In the genomic region with DNA sequence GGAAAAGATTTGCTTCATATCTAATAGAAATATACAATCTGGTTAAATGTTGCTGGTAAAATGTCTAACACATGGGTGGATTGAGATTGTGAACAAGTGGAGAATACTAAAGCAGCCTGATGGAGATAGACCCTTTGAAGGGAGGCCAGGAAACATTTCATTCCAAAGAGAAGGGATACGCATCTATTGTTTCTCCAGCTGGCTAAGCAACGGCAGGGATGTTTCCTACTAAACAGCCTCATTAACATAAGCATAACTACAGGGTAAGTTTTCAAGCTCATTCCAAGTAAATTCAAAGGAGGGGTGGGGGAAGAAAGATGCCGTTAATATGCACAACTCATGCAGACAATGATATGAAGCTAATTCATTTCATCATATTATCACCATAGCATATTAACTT, we compare ENCODE assay signal across 28 cellular contexts.
"Had no signal": no experiment of that assay in that cellular context is flagged by ENCODE, and none has a peak within 500 bp of the region (broad histone marks: within the 10 kb centered on the region; RNA-seq: fewer than 3 reads in every experiment).

No MANE protein-coding gene starts in this region.

- H3K9me3 ChIP-seq: left lung, mucosa of descending colon, pancreas, prostate gland, stomach, testis, thyroid gland, transverse colon, upper lobe of left lung, vagina had no signal

- FAIRE-seq: keratinocyte, pancreas had no signal

- H3K27me3 ChIP-seq: hepatocyte, left lung, pancreas, stomach, testis, thyroid gland, transverse colon, upper lobe of left lung, vagina had no signal

- H3K27ac ChIP-seq: hepatocyte, left lung, pancreas, prostate gland, skin epidermis, stomach, testis, thyroid gland, transverse colon, upper lobe of left lung, vagina had no signal

- H2AFZ ChIP-seq: hepatocyte had no signal

- H3K79me2 ChIP-seq: hepatocyte had no signal

- H3K4me2 ChIP-seq: hepatocyte had no signal

- H3K4me1 ChIP-seq: left lung, pancreas, prostate gland, stomach, testis, thyroid gland, transverse colon, upper lobe of left lung, vagina had no signal

- DNase-seq: kidney glomerular epithelial cell; left cardiac atrium; left lung; midbrain; mucosa of descending colon; naive thymus-derived CD4-positive, alpha-beta T cell; nucleus accumbens; pancreas; posterior cingulate gyrus; right cardiac atrium; stimulated activated CD4-positive, alpha-beta T cell treated with anti-CD3 and anti-CD28 coated beads, Interleukin-12 subunit alpha, Interleukin-12 subunit beta, amount 100 ng/mL, for 4 hours; stimulated activated CD4-positive, alpha-beta T cell treated with anti-CD3 and anti-CD28 coated beads, Interleukin-15, amount 100 ng/mL, for 24 hours; stimulated activated CD4-positive, alpha-beta T cell treated with anti-CD3 and anti-CD28 coated beads, Interleukin-2, amount 100 ng/mL, for 24 hours; stimulated activated CD4-positive, alpha-beta T cell treated with anti-CD3 and anti-CD28 coated beads, Interleukin-4, amount 100 ng/mL, for 1 hour; stimulated activated naive B cell treated with anti-CD40 and anti-IgM and Interleukin-4, amounts not matched to agents 10 μg/mL and 1 μg/mL and 100 μg/mL, for 72 hours; stimulated activated naive CD8-positive, alpha-beta T cell treated with anti-CD3 and anti-CD28 coated beads, Interleukin-15, Interleukin-2, amounts not matched to agents 100 U/mL and 50 U/mL, for 24 hours; stomach; testis; thyroid gland; transverse colon; upper lobe of left lung had no signal

- H3K4me3 ChIP-seq: hepatocyte, left lung, mucosa of descending colon, pancreas, prostate gland, skin epidermis, stomach, testis, thyroid gland, transverse colon, upper lobe of left lung, vagina had no signal

- H3K36me3 ChIP-seq: left lung, pancreas, prostate gland, stomach, thyroid gland, transverse colon, upper lobe of left lung, vagina had no signal

- ATAC-seq: left cardiac atrium; left lung; mucosa of descending colon; naive thymus-derived CD4-positive, alpha-beta T cell; natural killer cell treated with Interleukin-12 subunit alpha and Interleukin-12 subunit beta and Interleukin-15 and Interleukin-18, amount 100 ng/mL, for 72 hours; pancreas; right cardiac atrium; sciatic nerve; stimulated activated naive B cell treated with anti-CD40 and anti-IgM and Interleukin-4, amounts not matched to agents 10 μg/mL and 1 μg/mL and 100 μg/mL, for 72 hours; stimulated activated naive CD8-positive, alpha-beta T cell treated with anti-CD3 and anti-CD28 coated beads, Interleukin-15, Interleukin-2, amounts not matched to agents 100 U/mL and 50 U/mL, for 24 hours had no signal
